In genomic region chr7:130667593-130668257, GRCh38 we compare ENCODE assay signal across 9 cellular contexts. TPM values are rescaled to one million over a fixed set of nuclear protein-coding genes. Genes with fewer than 3 reads are reported as not detected.
A peak's percentile ranks its signal among the peaks of the same experiment; 100 is the strongest.
DNase-seq lines count a peak whose midpoint lies in the region; ATAC-seq and TF ChIP-seq lines count a peak whose summit lies in the region.
"Had no signal": no experiment of that assay in that cellular context is flagged by ENCODE, and none has a peak within 500 bp of the region (broad histone marks: within the 10 kb centered on the region; RNA-seq: fewer than 3 reads in every experiment).

No MANE protein-coding gene starts in this region.

- peak overlapping the region; percentile 62 for H3K9ac ChIP-seq in MM.1S (ENCODE audit: low read length)

- TF ChIP-seq CTCF in MM.1S (IDR thresholded peaks at IDR 0.05; ENCODE audit: low read length) (no peak), MCF 10A (IDR thresholded peaks at IDR 0.05; ENCODE audit: unreplicated experiment) (no peak), lung (IDR thresholded peaks at IDR 0.05; ENCODE audit: control extremely low read depth, extremely low read depth) (no peak)

- peaks cover 7% of the 10 kb centered on the region for H3K36me3 Mint-ChIP-seq in activated naive CD4-positive, alpha-beta T cell treated with anti-CD3 and anti-CD28 coated beads for 36 hours (ENCODE audit: low read depth)
- H3K36me3 Mint-ChIP-seq in MCF 10A (ENCODE audit: insufficient read depth, unreplicated experiment): no peaks in the 10 kb centered on the region

- H2AFZ ChIP-seq in MM.1S (ENCODE audit: low read length): peak overlapping the region; percentile 97

- H3K79me2 ChIP-seq in MM.1S (ENCODE audit: low read length): no peaks in the 10 kb centered on the region

- peak; percentile 7 for ATAC-seq in lung (ENCODE audit: insufficient read depth, low FRiP score)
- no peak for ATAC-seq in HG02571 (IDR thresholded peaks at IDR 0.05; ENCODE audit: unreplicated experiment)

- peaks cover 14% of the 10 kb centered on the region for H3K4me1 Mint-ChIP-seq in activated naive CD4-positive, alpha-beta T cell treated with anti-CD3 and anti-CD28 coated beads for 36 hours (ENCODE audit: low read depth)
- peaks cover 9% of the 10 kb centered on the region for H3K4me1 Mint-ChIP-seq in MCF 10A (ENCODE audit: insufficient read depth, unreplicated experiment)

- H3K4me3 ChIP-seq in MM.1S (ENCODE audit: low read length) (peak overlapping the region; percentile 89), lung (peak overlapping the region; percentile 75), thymus (ENCODE audit: low read length) (peak overlapping the region; percentile 71)

- H3K27me3 Mint-ChIP-seq in activated naive CD4-positive, alpha-beta T cell treated with anti-CD3 and anti-CD28 coated beads for 36 hours (ENCODE audit: low read depth): peaks cover 4% of the 10 kb centered on the region
- no peaks in the 10 kb centered on the region for H3K27me3 Mint-ChIP-seq in MCF 10A (ENCODE audit: insufficient read depth, unreplicated experiment)

- no peak overlapping the region for H3K27ac ChIP-seq in MM.1S (ENCODE audit: low read length)
- H3K27ac ChIP-seq in lung (ENCODE audit: low read depth in 1 of 2, low read length in 1 of 2): peak overlapping the region; percentile 59
- H3K27ac ChIP-seq in thymus (ENCODE audit: low read depth): no peak overlapping the region

- H3K9me3 ChIP-seq in MM.1S (replicated peaks; ENCODE audit: insufficient read depth, low read length) (no peaks in the 10 kb centered on the region), lung (ENCODE audit: control insufficient read depth in 2 of 2, insufficient read depth in 1 of 2, low read length in 1 of 2) (no peaks in the 10 kb centered on the region), thymus (ENCODE audit: control insufficient read depth) (no peaks in the 10 kb centered on the region)

- H3K27ac Mint-ChIP-seq in activated naive CD4-positive, alpha-beta T cell treated with anti-CD3 and anti-CD28 coated beads for 36 hours: no peak overlapping the region
- peak overlapping the region; percentile 44 for H3K27ac Mint-ChIP-seq in MCF 10A (ENCODE audit: low read depth, unreplicated experiment)

- no peaks in the 10 kb centered on the region for H3K9me2 ChIP-seq in MM.1S (replicated peaks; ENCODE audit: insufficient read depth, low read length)

- H3F3A ChIP-seq in MM.1S (ENCODE audit: insufficient read depth, low read length): peaks cover 3% of the 10 kb centered on the region; the same call in 1 of the 2 replicates

- CTCF ChIA-PET in activated naive CD4-positive, alpha-beta T cell treated with anti-CD3 and anti-CD28 coated beads for 36 hours (lab: Charles Lee): no interaction called here
- CTCF ChIA-PET in MCF 10A (lab: Yijun Ruan, JAX): interaction anchor here (0.6 kb wide), 1 partner anchor 864 kb away, joined by 3 read pairs; no protein-coding TSS in a partner anchor

- DNase-seq in activated naive CD4-positive, alpha-beta T cell treated with anti-CD3 and anti-CD28 coated beads for 36 hours: peak; percentile 15
- DNase-seq in activated naive CD4-positive, alpha-beta T cell (lab: John Stamatoyannopoulos, UW): no peak
- DNase-seq in MM.1S (peak; percentile 12), MCF 10A (ENCODE audit: unreplicated experiment) (peak; percentile 0), lung (ENCODE audit: low spot score) (no peak), Kasumi-1 (lab: John Stamatoyannopoulos, UW) (no peak)

- H3K4me2 ChIP-seq in MM.1S (ENCODE audit: low read depth, low read length): peak overlapping the region; percentile 97

- no peaks in the 10 kb centered on the region for H3K9me3 Mint-ChIP-seq in activated naive CD4-positive, alpha-beta T cell treated with anti-CD3 and anti-CD28 coated beads for 36 hours
- no peaks in the 10 kb centered on the region for H3K9me3 Mint-ChIP-seq in MCF 10A (ENCODE audit: unreplicated experiment)

- no TSS peak for BruUV-seq in MCF 10A (replicated peaks; lab: Mats Ljungman, UMichigan)

- POLR2A ChIA-PET in MCF 10A (lab: Yijun Ruan, JAX): interaction anchor here (0.7 to 1.2 kb wide), 3 partner anchors 25 to 598 kb away, joined by 3 to 4 read pairs (median 3); partner anchors contain the start of genes KLHDC10 and TMEM209

- H3K4me3 Mint-ChIP-seq in activated naive CD4-positive, alpha-beta T cell treated with anti-CD3 and anti-CD28 coated beads for 36 hours: peak overlapping the region; percentile 82
- peak overlapping the region; percentile 81 for H3K4me3 Mint-ChIP-seq in MCF 10A (ENCODE audit: unreplicated experiment)

- intact Hi-C loops in activated naive CD4-positive, alpha-beta T cell treated with anti-CD3 and anti-CD28 coated beads for 36 hours (cut with micrococcal nuclease): loop anchor here (1.0 to 2.0 kb wide), 2 partner anchors 19 to 597 kb away; partner anchors contain the start of gene KLHDC10
- intact Hi-C loops in MCF 10A (cut with micrococcal nuclease): no loop called here

- H3K4me1 ChIP-seq in MM.1S (ENCODE audit: low read length): peaks cover 13% of the 10 kb centered on the region
- peaks cover 0 to 3% of the 10 kb centered on the region in 2 donors for H3K4me1 ChIP-seq in lung (ENCODE audit: control insufficient read depth in 2 of 2, insufficient read depth in 2 of 2, low read length in 2 of 2)
- peaks cover 8% of the 10 kb centered on the region for H3K4me1 ChIP-seq in thymus (ENCODE audit: control insufficient read depth, insufficient read depth, low read length)

- 16 to 20% methylated on average over 19 of the region's 19 CpGs for WGBS in lung, 2 donors
- WGBS in thymus: 28% methylated on average over 19 of the region's 19 CpGs

- H3K36me3 ChIP-seq in MM.1S (replicated peaks; ENCODE audit: insufficient read depth, low read length) (no peaks in the 10 kb centered on the region), lung (ENCODE audit: control insufficient read depth in 2 of 2, insufficient read depth in 2 of 2, low read length in 2 of 2) (no peaks in the 10 kb centered on the region), thymus (ENCODE audit: control insufficient read depth, insufficient read depth) (no peaks in the 10 kb centered on the region)

- no peaks in the 10 kb centered on the region for H4K20me1 ChIP-seq in MM.1S (ENCODE audit: insufficient read depth, low read length)

- H3K27me3 ChIP-seq in MM.1S (replicated peaks; ENCODE audit: insufficient read depth, low read length) (no peaks in the 10 kb centered on the region), lung (ENCODE audit: control insufficient read depth, insufficient read depth) (no peaks in the 10 kb centered on the region), thymus (ENCODE audit: control insufficient read depth, insufficient read depth) (no peaks in the 10 kb centered on the region)
- H3K27me3 ChIP-seq: foreskin keratinocyte had no signal

RNA-seq across cellular contexts. Expression of gene COPG2, which starts 0.8 kb away (rescaled TPM):
- total RNA-seq in activated naive CD4-positive, alpha-beta T cell treated with anti-CD3 and anti-CD28 coated beads for 36 hours: 10 to 100 TPM; 32.7 to 35.7 TPM
- total RNA-seq in MCF 10A (2022): 24.1 and 24.7 TPM in 2 replicates
- total RNA-seq in lung: 10 to 100 TPM; 20.7 to 29.3 TPM
- 10 to 100 TPM in 1 of 2 donors, 1 to 10 TPM in 1; 8.9 to 12.8 TPM for polyA plus RNA-seq in lung
- polyA plus RNA-seq in thymus: 14.1 TPM

RNA-seq across cellular contexts. Expression of gene TSGA13, which starts 18.6 kb away (rescaled TPM):
- total RNA-seq in activated naive CD4-positive, alpha-beta T cell treated with anti-CD3 and anti-CD28 coated beads for 36 hours: not detected
- not detected in 2 replicates for total RNA-seq in MCF 10A (2022)
- not detected for total RNA-seq in lung
- not detected for polyA plus RNA-seq in lung
- not detected for polyA plus RNA-seq in thymus
- total RNA-seq: foreskin keratinocyte had no signal
- polyA plus RNA-seq: foreskin keratinocyte had no signal

Comparison
In these comparisons a context has a peak if more than half of its experiments do, and no peak if none do; other contexts are left out.
1. DNase-seq: peak in activated naive CD4-positive, alpha-beta T cell treated with anti-CD3 and anti-CD28 coated beads for 36 hours (single experiment), MM.1S (single experiment) and MCF 10A (single experiment); none in activated naive CD4-positive, alpha-beta T cell (0 of 4), lung (single experiment) and Kasumi-1 (0 of 2).
2. H3K27ac ChIP-seq: peak in lung (2 of 2); none in MM.1S (single experiment) and thymus (single experiment).
3. Peak in every context shown above with its lines, with median percentiles within 50 percentile points of each other: H3K4me3 ChIP-seq.